Comparison of ENCODE assay signal across 16 cellular contexts in genomic region chr17:82835766-82836512, GRCh38. TPM values are rescaled to one million over a fixed set of nuclear protein-coding genes. Genes with fewer than 3 reads are reported as not detected.
A peak's percentile ranks its signal among the peaks of the same experiment; 100 is the strongest.
DNase-seq lines count a peak whose midpoint lies in the region; ATAC-seq and TF ChIP-seq lines count a peak whose summit lies in the region.
"Had no signal": no experiment of that assay in that cellular context is flagged by ENCODE, and none has a peak within 500 bp of the region (broad histone marks: within the 10 kb centered on the region; RNA-seq: fewer than 3 reads in every experiment).

No MANE protein-coding gene starts in this region.

- peak overlapping the region in 1 of 2 donors; percentile 54 for H3K27ac Mint-ChIP-seq in stimulated activated naive CD8-positive, alpha-beta T cell treated with anti-CD3 and anti-CD28 coated beads, Interleukin-15, amount 100 ng/mL, for 72 hours
- H3K27ac Mint-ChIP-seq: activated CD4-positive, alpha-beta T cell treated with anti-CD3 and anti-CD28 coated beads, Interleukin-2, amount 10 ng/mL, durations not matched to agents 7 days and 5 days; activated T-helper 2 cell treated with anti-CD3 and anti-CD28 coated beads, Interferon-gamma antibody, Interleukin-2, Interleukin-4, amounts not matched to agents 10 μg/mL and 5 μg/mL and 100 μg/mL, durations not matched to agents 14 hours and 24 hours and 36 hours; memory B cell; progenitor cell of endocrine pancreas had no signal

- H3K9me3 Mint-ChIP-seq in stimulated activated naive CD8-positive, alpha-beta T cell treated with anti-CD3 and anti-CD28 coated beads, Interleukin-15, amount 100 ng/mL, for 72 hours: no peaks in the 10 kb centered on the region
- H3K9me3 Mint-ChIP-seq: activated CD4-positive, alpha-beta T cell treated with anti-CD3 and anti-CD28 coated beads, Interleukin-2, amount 10 ng/mL, durations not matched to agents 7 days and 5 days; activated T-helper 2 cell treated with anti-CD3 and anti-CD28 coated beads, Interferon-gamma antibody, Interleukin-2, Interleukin-4, amounts not matched to agents 10 μg/mL and 5 μg/mL and 100 μg/mL, durations not matched to agents 14 hours and 24 hours and 36 hours; memory B cell had no signal

- no peaks in the 10 kb centered on the region for H3K9me3 ChIP-seq in spleen
- H3K9me3 ChIP-seq: stomach had no signal

- H3K36me3 ChIP-seq in spleen: peaks cover 0 to 30% (median 2%) of the 10 kb centered on the region in 6 donors
- H3K36me3 ChIP-seq: brain microvascular endothelial cell had no signal

- no peak overlapping the region for H3K4me3 ChIP-seq in spleen
- H3K4me3 ChIP-seq: stomach had no signal

- H3K4me3 Mint-ChIP-seq in stimulated activated naive CD8-positive, alpha-beta T cell treated with anti-CD3 and anti-CD28 coated beads, Interleukin-15, amount 100 ng/mL, for 72 hours: no peak overlapping the region
- H3K4me3 Mint-ChIP-seq: activated CD4-positive, alpha-beta T cell treated with anti-CD3 and anti-CD28 coated beads, Interleukin-2, amount 10 ng/mL, durations not matched to agents 7 days and 5 days; memory B cell had no signal

- no peaks in the 10 kb centered on the region for H3K27me3 Mint-ChIP-seq in stimulated activated naive CD8-positive, alpha-beta T cell treated with anti-CD3 and anti-CD28 coated beads, Interleukin-15, amount 100 ng/mL, for 72 hours
- H3K27me3 Mint-ChIP-seq: activated CD4-positive, alpha-beta T cell treated with anti-CD3 and anti-CD28 coated beads, Interleukin-2, amount 10 ng/mL, durations not matched to agents 7 days and 5 days; memory B cell; progenitor cell of endocrine pancreas had no signal

- TF ChIP-seq POLR2A in spleen (IDR thresholded peaks at IDR 0.05): no peak

- 92 to 95% (median 93%) methylated on average over 28 of the region's 28 CpGs for WGBS in spleen, 5 donors

- H3K4me1 ChIP-seq in spleen: peaks cover 9 to 42% (median 25%) of the 10 kb centered on the region in 6 donors
- H3K4me1 ChIP-seq: stomach had no signal

- TF ChIP-seq CTCF in spleen (IDR thresholded peaks at IDR 0.05 in 8 of 11, conservative IDR thresholded peaks at IDR 0.05 in 3 of 11): no peak

- intact Hi-C loops in spleen (cut with DNase I; ENCODE audit: low total_unique reads): no loop called here

- peak; percentile 26 for DNase-seq in NCI-H1105 (lab: John Stamatoyannopoulos, UW)
- peak; percentile 11 for DNase-seq in SW480 (ENCODE audit: low spot score)
- peak; percentile 70 for DNase-seq in left kidney (ENCODE audit: low read depth, low spot score)
- DNase-seq in spleen: peak; percentile 48
- DNase-seq in NCI-H82 (lab: John Stamatoyannopoulos, UW): no peak
- DNase-seq in stimulated activated naive CD8-positive, alpha-beta T cell treated with anti-CD3 and anti-CD28 coated beads, Interleukin-15, amount 100 ng/mL, for 72 hours: no peak
- no peak for DNase-seq in GF-D8 (lab: John Stamatoyannopoulos, UW)
- DNase-seq: activated CD4-positive, alpha-beta T cell treated with anti-CD3 and anti-CD28 coated beads, Interleukin-2, amount 10 ng/mL, durations not matched to agents 7 days and 5 days; brain microvascular endothelial cell; stomach had no signal

- peaks cover 6% of the 10 kb centered on the region for H3K4me1 Mint-ChIP-seq in stimulated activated naive CD8-positive, alpha-beta T cell treated with anti-CD3 and anti-CD28 coated beads, Interleukin-15, amount 100 ng/mL, for 72 hours
- H3K4me1 Mint-ChIP-seq: memory B cell had no signal

- H3K27me3 ChIP-seq in spleen (replicated peaks in 1 of 7): no peaks in the 10 kb centered on the region
- H3K27me3 ChIP-seq: brain microvascular endothelial cell, stomach had no signal

- ATAC-seq in stimulated activated naive CD8-positive, alpha-beta T cell treated with anti-CD3 and anti-CD28 coated beads, Interleukin-15, amount 100 ng/mL, for 72 hours: no peak
- no peak for ATAC-seq in GM19328 (IDR thresholded peaks at IDR 0.05; ENCODE audit: unreplicated experiment)

- no peak overlapping the region for H3K27ac ChIP-seq in spleen
- H3K27ac ChIP-seq: brain microvascular endothelial cell, C4-2B had no signal

RNA-seq across cellular contexts. Expression of gene ZNF750, which starts 3.9 kb away (rescaled TPM):
- under 1 TPM in 2 of 7 donors, not detected in 5; 0.12 to 0.13 TPM for total RNA-seq in spleen
- under 1 TPM; 0.05 to 0.16 (median 0.15) TPM for polyA plus RNA-seq in spleen
- total RNA-seq: activated CD4-positive, alpha-beta T cell treated with anti-CD3 and anti-CD28 coated beads, Interleukin-2, amount 10 ng/mL, durations not matched to agents 7 days and 5 days; activated T-helper 2 cell treated with anti-CD3 and anti-CD28 coated beads, Interferon-gamma antibody, Interleukin-2, Interleukin-4, amounts not matched to agents 10 μg/mL and 5 μg/mL and 100 μg/mL, durations not matched to agents 14 hours and 24 hours and 36 hours; stomach; T-helper 1 cell treated with Interleukin-12 subunit alpha and Interleukin-12 subunit beta and Interleukin-4 antibody, amounts not matched to agents 30 ng/mL and 1 ng/mL, for 36 hours had no signal

Comparison
In these comparisons a context has a peak if more than half of its experiments do, and no peak if none do; other contexts are left out.
1. DNase-seq: peak in NCI-H1105 (single experiment), SW480 (single experiment), left kidney (single experiment) and spleen (single experiment); none in NCI-H82 (single experiment), stimulated activated naive CD8-positive, alpha-beta T cell treated with anti-CD3 and anti-CD28 coated beads, Interleukin-15, amount 100 ng/mL, for 72 hours (0 of 2) and GF-D8 (single experiment).